In the genomic region with DNA sequence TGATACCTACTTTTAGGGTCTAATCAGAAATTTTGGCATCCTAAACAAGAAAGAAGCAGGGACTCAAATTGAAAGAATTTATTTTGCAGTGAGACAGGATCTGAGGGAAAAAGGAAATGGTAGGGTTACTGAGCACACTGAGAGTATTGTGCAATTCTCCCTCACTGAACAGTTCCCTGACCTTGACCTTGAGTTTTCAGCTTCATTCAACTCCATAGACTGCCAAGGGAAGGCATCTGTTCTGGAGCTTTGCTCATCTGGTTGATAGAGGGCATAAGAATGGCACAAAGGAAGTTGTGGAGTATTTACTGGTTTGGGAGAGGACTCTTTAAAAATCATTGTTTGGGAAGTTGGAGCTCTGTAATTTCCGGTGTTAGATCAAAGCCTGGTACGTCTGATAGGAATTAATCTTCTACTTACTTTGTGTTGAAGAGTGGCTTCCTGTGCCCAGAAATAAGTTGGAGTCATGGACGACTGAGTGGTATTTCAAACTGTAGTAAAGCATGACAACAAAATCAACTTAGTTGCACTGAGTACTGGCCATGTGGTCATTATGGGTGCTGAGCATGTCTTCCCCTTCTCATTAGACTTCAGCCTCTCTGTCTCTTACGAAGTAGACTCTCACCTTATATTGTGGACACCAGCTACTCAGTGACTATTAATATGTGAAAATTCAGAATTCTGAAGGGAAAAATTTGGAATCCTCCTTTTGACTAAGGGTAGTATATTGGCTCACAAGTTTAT, we compare ENCODE assay signal across 1 cellular context.
A peak's percentile ranks its signal among the peaks of the same experiment; 100 is the strongest.
TF ChIP-seq lines count a peak whose summit lies in the region.

No MANE protein-coding gene starts in this region.

TF ChIP-seq in HepG2, 621 proteins besides CTCF, POLR2A, EP300 and RAD21 (continued from another document and continues in another):
- TF ChIP-seq, protein P1, sequence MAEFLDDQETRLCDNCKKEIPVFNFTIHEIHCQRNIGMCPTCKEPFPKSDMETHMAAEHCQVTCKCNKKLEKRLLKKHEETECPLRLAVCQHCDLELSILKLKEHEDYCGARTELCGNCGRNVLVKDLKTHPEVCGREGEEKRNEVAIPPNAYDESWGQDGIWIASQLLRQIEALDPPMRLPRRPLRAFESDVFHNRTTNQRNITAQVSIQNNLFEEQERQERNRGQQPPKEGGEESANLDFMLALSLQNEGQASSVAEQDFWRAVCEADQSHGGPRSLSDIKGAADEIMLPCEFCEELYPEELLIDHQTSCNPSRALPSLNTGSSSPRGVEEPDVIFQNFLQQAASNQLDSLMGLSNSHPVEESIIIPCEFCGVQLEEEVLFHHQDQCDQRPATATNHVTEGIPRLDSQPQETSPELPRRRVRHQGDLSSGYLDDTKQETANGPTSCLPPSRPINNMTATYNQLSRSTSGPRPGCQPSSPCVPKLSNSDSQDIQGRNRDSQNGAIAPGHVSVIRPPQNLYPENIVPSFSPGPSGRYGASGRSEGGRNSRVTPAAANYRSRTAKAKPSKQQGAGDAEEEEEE (CRISPR knock-in tag; IDR thresholded peaks at IDR 0.05; ENCODE audit: borderline replicate concordance) = no peak
- TF ChIP-seq JARID2 (CRISPR knock-in tag; IDR thresholded peaks at IDR 0.05; ENCODE audit: insufficient replicate concordance) (no peak), SETDB1 (CRISPR knock-in tag; IDR thresholded peaks at IDR 0.05; ENCODE audit: borderline replicate concordance) (no peak), ZKSCAN5 (CRISPR knock-in tag; IDR thresholded peaks at IDR 0.05) (no peak), ELF1 (CRISPR knock-in tag; IDR thresholded peaks at IDR 0.05) (peak; percentile 37; the same call in 1 of the 2 replicates), HMG20A (CRISPR knock-in tag; IDR thresholded peaks at IDR 0.05; ENCODE audit: borderline replicate concordance) (peak; percentile 88; the same call in 1 of the 2 replicates), ZNF124 (CRISPR knock-in tag; IDR thresholded peaks at IDR 0.05) (peak; percentile 93; the same call in 1 of the 2 replicates), ATM (IDR thresholded peaks at IDR 0.05; ENCODE audit: borderline replicate concordance) (no peak), FOSL2 (CRISPR knock-in tag; IDR thresholded peaks at IDR 0.05) (peak; percentile 41; the same call in 1 of the 2 replicates), SMAD9 (CRISPR knock-in tag; IDR thresholded peaks at IDR 0.05) (no peak), ZNF460 (CRISPR knock-in tag; IDR thresholded peaks at IDR 0.05; ENCODE audit: borderline replicate concordance) (no peak), NBN (conservative IDR thresholded peaks at IDR 0.05) (no peak), ZNF354B (CRISPR knock-in tag; IDR thresholded peaks at IDR 0.05) (no peak), HNRNPUL1 (IDR thresholded peaks at IDR 0.05; ENCODE audit: low read depth, low read length) (no peak), EED (CRISPR knock-in tag; IDR thresholded peaks at IDR 0.05) (no peak), MIER2 (CRISPR knock-in tag; IDR thresholded peaks at IDR 0.05) (no peak), MED13 (CRISPR knock-in tag; IDR thresholded peaks at IDR 0.05) (no peak), HNRNPH1 (optimal IDR thresholded peaks at IDR 0.05; ENCODE audit: low read depth, low read length) (no peak), ZNF792 (CRISPR knock-in tag; IDR thresholded peaks at IDR 0.05) (no peak)
- TF ChIP-seq, protein P2, sequence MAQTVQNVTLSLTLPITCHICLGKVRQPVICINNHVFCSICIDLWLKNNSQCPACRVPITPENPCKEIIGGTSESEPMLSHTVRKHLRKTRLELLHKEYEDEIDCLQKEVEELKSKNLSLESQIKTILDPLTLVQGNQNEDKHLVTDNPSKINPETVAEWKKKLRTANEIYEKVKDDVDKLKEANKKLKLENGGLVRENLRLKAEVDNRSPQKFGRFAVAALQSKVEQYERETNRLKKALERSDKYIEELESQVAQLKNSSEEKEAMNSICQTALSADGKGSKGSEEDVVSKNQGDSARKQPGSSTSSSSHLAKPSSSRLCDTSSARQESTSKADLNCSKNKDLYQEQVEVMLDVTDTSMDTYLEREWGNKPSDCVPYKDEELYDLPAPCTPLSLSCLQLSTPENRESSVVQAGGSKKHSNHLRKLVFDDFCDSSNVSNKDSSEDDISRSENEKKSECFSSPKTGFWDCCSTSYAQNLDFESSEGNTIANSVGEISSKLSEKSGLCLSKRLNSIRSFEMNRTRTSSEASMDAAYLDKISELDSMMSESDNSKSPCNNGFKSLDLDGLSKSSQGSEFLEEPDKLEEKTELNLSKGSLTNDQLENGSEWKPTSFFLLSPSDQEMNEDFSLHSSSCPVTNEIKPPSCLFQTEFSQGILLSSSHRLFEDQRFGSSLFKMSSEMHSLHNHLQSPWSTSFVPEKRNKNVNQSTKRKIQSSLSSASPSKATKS (CRISPR knock-in tag; IDR thresholded peaks at IDR 0.05) = no peak
- TF ChIP-seq, protein P3, sequence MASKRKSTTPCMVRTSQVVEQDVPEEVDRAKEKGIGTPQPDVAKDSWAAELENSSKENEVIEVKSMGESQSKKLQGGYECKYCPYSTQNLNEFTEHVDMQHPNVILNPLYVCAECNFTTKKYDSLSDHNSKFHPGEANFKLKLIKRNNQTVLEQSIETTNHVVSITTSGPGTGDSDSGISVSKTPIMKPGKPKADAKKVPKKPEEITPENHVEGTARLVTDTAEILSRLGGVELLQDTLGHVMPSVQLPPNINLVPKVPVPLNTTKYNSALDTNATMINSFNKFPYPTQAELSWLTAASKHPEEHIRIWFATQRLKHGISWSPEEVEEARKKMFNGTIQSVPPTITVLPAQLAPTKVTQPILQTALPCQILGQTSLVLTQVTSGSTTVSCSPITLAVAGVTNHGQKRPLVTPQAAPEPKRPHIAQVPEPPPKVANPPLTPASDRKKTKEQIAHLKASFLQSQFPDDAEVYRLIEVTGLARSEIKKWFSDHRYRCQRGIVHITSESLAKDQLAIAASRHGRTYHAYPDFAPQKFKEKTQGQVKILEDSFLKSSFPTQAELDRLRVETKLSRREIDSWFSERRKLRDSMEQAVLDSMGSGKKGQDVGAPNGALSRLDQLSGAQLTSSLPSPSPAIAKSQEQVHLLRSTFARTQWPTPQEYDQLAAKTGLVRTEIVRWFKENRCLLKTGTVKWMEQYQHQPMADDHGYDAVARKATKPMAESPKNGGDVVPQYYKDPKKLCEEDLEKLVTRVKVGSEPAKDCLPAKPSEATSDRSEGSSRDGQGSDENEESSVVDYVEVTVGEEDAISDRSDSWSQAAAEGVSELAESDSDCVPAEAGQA (IDR thresholded peaks at IDR 0.05; ENCODE audit: low read depth) = no peak
- TF ChIP-seq, protein P3 (CRISPR knock-in tag; IDR thresholded peaks at IDR 0.05; ENCODE audit: borderline replicate concordance) = no peak
- TF ChIP-seq, protein P4, sequence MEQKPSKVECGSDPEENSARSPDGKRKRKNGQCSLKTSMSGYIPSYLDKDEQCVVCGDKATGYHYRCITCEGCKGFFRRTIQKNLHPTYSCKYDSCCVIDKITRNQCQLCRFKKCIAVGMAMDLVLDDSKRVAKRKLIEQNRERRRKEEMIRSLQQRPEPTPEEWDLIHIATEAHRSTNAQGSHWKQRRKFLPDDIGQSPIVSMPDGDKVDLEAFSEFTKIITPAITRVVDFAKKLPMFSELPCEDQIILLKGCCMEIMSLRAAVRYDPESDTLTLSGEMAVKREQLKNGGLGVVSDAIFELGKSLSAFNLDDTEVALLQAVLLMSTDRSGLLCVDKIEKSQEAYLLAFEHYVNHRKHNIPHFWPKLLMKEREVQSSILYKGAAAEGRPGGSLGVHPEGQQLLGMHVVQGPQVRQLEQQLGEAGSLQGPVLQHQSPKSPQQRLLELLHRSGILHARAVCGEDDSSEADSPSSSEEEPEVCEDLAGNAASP (CRISPR knock-in tag; IDR thresholded peaks at IDR 0.05; ENCODE audit: borderline replicate concordance) = peak; percentile 45; the same call in 1 of the 2 replicates
- TF ChIP-seq, protein P5, sequence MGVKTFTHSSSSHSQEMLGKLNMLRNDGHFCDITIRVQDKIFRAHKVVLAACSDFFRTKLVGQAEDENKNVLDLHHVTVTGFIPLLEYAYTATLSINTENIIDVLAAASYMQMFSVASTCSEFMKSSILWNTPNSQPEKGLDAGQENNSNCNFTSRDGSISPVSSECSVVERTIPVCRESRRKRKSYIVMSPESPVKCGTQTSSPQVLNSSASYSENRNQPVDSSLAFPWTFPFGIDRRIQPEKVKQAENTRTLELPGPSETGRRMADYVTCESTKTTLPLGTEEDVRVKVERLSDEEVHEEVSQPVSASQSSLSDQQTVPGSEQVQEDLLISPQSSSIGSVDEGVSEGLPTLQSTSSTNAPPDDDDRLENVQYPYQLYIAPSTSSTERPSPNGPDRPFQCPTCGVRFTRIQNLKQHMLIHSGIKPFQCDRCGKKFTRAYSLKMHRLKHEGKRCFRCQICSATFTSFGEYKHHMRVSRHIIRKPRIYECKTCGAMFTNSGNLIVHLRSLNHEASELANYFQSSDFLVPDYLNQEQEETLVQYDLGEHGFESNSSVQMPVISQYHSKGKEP (CRISPR knock-in tag; IDR thresholded peaks at IDR 0.05) = no peak
- TF ChIP-seq, protein P6, sequence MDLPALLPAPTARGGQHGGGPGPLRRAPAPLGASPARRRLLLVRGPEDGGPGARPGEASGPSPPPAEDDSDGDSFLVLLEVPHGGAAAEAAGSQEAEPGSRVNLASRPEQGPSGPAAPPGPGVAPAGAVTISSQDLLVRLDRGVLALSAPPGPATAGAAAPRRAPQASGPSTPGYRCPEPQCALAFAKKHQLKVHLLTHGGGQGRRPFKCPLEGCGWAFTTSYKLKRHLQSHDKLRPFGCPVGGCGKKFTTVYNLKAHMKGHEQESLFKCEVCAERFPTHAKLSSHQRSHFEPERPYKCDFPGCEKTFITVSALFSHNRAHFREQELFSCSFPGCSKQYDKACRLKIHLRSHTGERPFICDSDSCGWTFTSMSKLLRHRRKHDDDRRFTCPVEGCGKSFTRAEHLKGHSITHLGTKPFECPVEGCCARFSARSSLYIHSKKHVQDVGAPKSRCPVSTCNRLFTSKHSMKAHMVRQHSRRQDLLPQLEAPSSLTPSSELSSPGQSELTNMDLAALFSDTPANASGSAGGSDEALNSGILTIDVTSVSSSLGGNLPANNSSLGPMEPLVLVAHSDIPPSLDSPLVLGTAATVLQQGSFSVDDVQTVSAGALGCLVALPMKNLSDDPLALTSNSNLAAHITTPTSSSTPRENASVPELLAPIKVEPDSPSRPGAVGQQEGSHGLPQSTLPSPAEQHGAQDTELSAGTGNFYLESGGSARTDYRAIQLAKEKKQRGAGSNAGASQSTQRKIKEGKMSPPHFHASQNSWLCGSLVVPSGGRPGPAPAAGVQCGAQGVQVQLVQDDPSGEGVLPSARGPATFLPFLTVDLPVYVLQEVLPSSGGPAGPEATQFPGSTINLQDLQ (CRISPR knock-in tag; IDR thresholded peaks at IDR 0.05) = no peak
- TF ChIP-seq, protein P7, sequence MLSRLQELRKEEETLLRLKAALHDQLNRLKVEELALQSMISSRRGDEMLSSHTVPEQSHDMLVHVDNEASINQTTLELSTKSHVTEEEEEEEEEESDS (CRISPR knock-in tag; IDR thresholded peaks at IDR 0.05; ENCODE audit: borderline replicate concordance) = no peak
- TF ChIP-seq, protein P8, sequence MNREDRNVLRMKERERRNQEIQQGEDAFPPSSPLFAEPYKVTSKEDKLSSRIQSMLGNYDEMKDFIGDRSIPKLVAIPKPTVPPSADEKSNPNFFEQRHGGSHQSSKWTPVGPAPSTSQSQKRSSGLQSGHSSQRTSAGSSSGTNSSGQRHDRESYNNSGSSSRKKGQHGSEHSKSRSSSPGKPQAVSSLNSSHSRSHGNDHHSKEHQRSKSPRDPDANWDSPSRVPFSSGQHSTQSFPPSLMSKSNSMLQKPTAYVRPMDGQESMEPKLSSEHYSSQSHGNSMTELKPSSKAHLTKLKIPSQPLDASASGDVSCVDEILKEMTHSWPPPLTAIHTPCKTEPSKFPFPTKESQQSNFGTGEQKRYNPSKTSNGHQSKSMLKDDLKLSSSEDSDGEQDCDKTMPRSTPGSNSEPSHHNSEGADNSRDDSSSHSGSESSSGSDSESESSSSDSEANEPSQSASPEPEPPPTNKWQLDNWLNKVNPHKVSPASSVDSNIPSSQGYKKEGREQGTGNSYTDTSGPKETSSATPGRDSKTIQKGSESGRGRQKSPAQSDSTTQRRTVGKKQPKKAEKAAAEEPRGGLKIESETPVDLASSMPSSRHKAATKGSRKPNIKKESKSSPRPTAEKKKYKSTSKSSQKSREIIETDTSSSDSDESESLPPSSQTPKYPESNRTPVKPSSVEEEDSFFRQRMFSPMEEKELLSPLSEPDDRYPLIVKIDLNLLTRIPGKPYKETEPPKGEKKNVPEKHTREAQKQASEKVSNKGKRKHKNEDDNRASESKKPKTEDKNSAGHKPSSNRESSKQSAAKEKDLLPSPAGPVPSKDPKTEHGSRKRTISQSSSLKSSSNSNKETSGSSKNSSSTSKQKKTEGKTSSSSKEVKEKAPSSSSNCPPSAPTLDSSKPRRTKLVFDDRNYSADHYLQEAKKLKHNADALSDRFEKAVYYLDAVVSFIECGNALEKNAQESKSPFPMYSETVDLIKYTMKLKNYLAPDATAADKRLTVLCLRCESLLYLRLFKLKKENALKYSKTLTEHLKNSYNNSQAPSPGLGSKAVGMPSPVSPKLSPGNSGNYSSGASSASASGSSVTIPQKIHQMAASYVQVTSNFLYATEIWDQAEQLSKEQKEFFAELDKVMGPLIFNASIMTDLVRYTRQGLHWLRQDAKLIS (CRISPR knock-in tag; IDR thresholded peaks at IDR 0.05) = no peak
